In genomic region chrX:69142688-69143239, GRCh38 we compare ENCODE assay signal across 1 cellular context.
TF ChIP-seq lines count a peak whose summit lies in the region.

No MANE protein-coding gene starts in this region.

TF ChIP-seq in WTC11, 78 proteins besides CTCF, POLR2A, EP300 and RAD21 (continued from another document):
- TF ChIP-seq STAT6 (CRISPR knock-in tag; conservative IDR thresholded peaks at IDR 0.05; ENCODE audit: low read depth) = no peak
- no peak for TF ChIP-seq CBFB (CRISPR knock-in tag; IDR thresholded peaks at IDR 0.05; ENCODE audit: low read depth)
- no peak for TF ChIP-seq ZNF512 (CRISPR knock-in tag; IDR thresholded peaks at IDR 0.05; ENCODE audit: borderline replicate concordance)
- TF ChIP-seq NR1H2 (CRISPR knock-in tag; IDR thresholded peaks at IDR 0.05) = no peak
- TF ChIP-seq E2F4 (CRISPR knock-in tag; IDR thresholded peaks at IDR 0.05; ENCODE audit: borderline replicate concordance, low read depth) = no peak
- TF ChIP-seq ARID4B (CRISPR knock-in tag; IDR thresholded peaks at IDR 0.05; ENCODE audit: borderline replicate concordance) = no peak
- no peak for TF ChIP-seq HMGXB4 (CRISPR knock-in tag; IDR thresholded peaks at IDR 0.05)
- TF ChIP-seq JAZF1 (CRISPR knock-in tag; IDR thresholded peaks at IDR 0.05) = no peak
- TF ChIP-seq ATF2 (CRISPR knock-in tag; IDR thresholded peaks at IDR 0.05; ENCODE audit: borderline replicate concordance, low read depth) = no peak
- TF ChIP-seq ELF4 (CRISPR knock-in tag; IDR thresholded peaks at IDR 0.05; ENCODE audit: low read depth) = no peak
- TF ChIP-seq ZBTB43 (CRISPR knock-in tag; IDR thresholded peaks at IDR 0.05) = no peak
- TF ChIP-seq GTF2I (CRISPR knock-in tag; conservative IDR thresholded peaks at IDR 0.05) = no peak
- TF ChIP-seq IRF2 (CRISPR knock-in tag; IDR thresholded peaks at IDR 0.05; ENCODE audit: borderline replicate concordance, low read depth) = no peak
- TF ChIP-seq FOXK1 (CRISPR knock-in tag; IDR thresholded peaks at IDR 0.05) = no peak
